Comparison of ENCODE assay signal across 16 cellular contexts in genomic region chr13:50116430-50116973, GRCh38.
DNase-seq lines count a peak whose midpoint lies in the region; ATAC-seq, FAIRE-seq and TF ChIP-seq lines count a peak whose summit lies in the region.
"Had no signal": no experiment of that assay in that cellular context is flagged by ENCODE, and none has a peak within 500 bp of the region (broad histone marks: within the 10 kb centered on the region; RNA-seq: fewer than 3 reads in every experiment).

No MANE protein-coding gene starts in this region.

- DNase-seq in right cardiac atrium (no peak), cardiac septum (ENCODE audit: low spot score) (no peak), SIG-M5 treated with dmso at 0.1 percent for 504 hours (lab: John Stamatoyannopoulos, UW; ENCODE audit: unreplicated experiment) (peak; percentile 31), epithelial cell of esophagus (ENCODE audit: low read depth) (peak; percentile 25), HTR-8/SVneo (ENCODE audit: insufficient read length, low spot score) (no peak), amygdala (lab: John Stamatoyannopoulos, UW) (no peak)
- DNase-seq: activated CD8-positive, alpha-beta T cell treated with anti-CD3 and anti-CD28 coated beads, Interleukin-2, amount 10 ng/mL, durations not matched to agents 7 days and 5 days; Calu3; islet precursor cell; NCI-H1092; right lobe of liver; WERI-Rb-1 had no signal

- no peaks in the 10 kb centered on the region for H3K9me3 ChIP-seq in right cardiac atrium (ENCODE audit: control insufficient read depth, low read length)
- H3K9me3 ChIP-seq: right lobe of liver had no signal

- WGBS in right cardiac atrium, result 40% methylated on average over 5 of the region's 5 CpGs

- no peak for TF ChIP-seq CTCF in epithelial cell of esophagus (IDR thresholded peaks at IDR 0.05; ENCODE audit: insufficient read depth, low read depth, low read length, missing control alignments)

- intact Hi-C loops in right cardiac atrium (cut with DNase I) (no loop called here), cardiac septum (cut with DNase I) (no loop called here)

- no peaks in the 10 kb centered on the region for H3K27me3 ChIP-seq in right cardiac atrium (ENCODE audit: control insufficient read depth, insufficient read depth)
- H3K27me3 ChIP-seq: right lobe of liver had no signal

- H3K4me1 ChIP-seq in right cardiac atrium (ENCODE audit: control insufficient read depth, insufficient read depth, low read length), result peaks cover 2% of the 10 kb centered on the region

- H3K4me3 ChIP-seq in right cardiac atrium (ENCODE audit: low read length) (peak overlapping the region; percentile 25), epithelial cell of esophagus (ENCODE audit: low read length) (no peak overlapping the region)
- H3K4me3 ChIP-seq: right lobe of liver had no signal

- ATAC-seq in right cardiac atrium (no peak), HG03342 (IDR thresholded peaks at IDR 0.05; ENCODE audit: unreplicated experiment) (no peak), GM21737 (IDR thresholded peaks at IDR 0.05; ENCODE audit: unreplicated experiment) (no peak)
- ATAC-seq: activated CD8-positive, alpha-beta T cell treated with anti-CD3 and anti-CD28 coated beads, Interleukin-2, amount 10 ng/mL, durations not matched to agents 7 days and 5 days; esophagus mucosa had no signal

- no peak for FAIRE-seq in HTR-8/SVneo (lab: Jason Lieb, UNC)
- FAIRE-seq: RCC 7860 had no signal

- no peak overlapping the region for H3K27ac ChIP-seq in right cardiac atrium (ENCODE audit: low read length)
- H3K27ac ChIP-seq: WERI-Rb-1 had no signal

Comparison
In these comparisons a context has a peak if more than half of its experiments do, and no peak if none do; other contexts are left out.
1. DNase-seq: peak in SIG-M5 treated with dmso at 0.1 percent for 504 hours (single experiment) and epithelial cell of esophagus (single experiment); none in right cardiac atrium (0 of 3), cardiac septum (single experiment), HTR-8/SVneo (single experiment) and amygdala (0 of 56).